Comparison of ENCODE assay signal across 19 cellular contexts in the genomic region with DNA sequence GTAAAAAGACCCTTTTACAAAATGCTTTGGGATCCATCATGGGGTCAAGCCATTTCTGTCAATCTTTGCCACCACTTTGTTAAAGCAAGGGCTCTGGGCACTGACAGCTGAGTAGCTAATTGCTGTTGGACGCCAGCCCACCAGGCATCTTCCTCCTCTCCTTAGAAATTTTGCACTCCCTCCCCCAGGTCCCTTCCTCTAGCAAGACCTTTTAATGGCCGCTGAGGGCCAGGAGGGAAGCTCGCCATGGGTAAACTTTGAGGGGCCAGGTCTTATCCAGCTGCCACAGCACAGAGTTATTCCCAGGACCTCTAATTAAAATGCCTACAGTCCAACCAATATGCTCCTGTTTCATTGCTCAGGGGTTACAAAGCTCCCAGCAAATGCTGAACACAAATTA. TPM values are rescaled to one million over a fixed set of nuclear protein-coding genes. Genes with fewer than 3 reads are reported as not detected.
DNase-seq lines count a peak whose midpoint lies in the region; ATAC-seq and TF ChIP-seq lines count a peak whose summit lies in the region.
"Had no signal": no experiment of that assay in that cellular context is flagged by ENCODE, and none has a peak within 500 bp of the region (broad histone marks: within the 10 kb centered on the region; RNA-seq: fewer than 3 reads in every experiment).

No MANE protein-coding gene starts in this region.

- H3K36me3 ChIP-seq in GM23338 (ENCODE audit: insufficient read depth) (no peaks in the 10 kb centered on the region), aorta (ENCODE audit: control insufficient read depth in 1 of 2, insufficient read depth in 2 of 2, low read length in 1 of 2) (no peaks in the 10 kb centered on the region)
- H3K36me3 ChIP-seq: Peyer's patch had no signal

- peaks cover 1% of the 10 kb centered on the region for H3K9me3 ChIP-seq in aorta (ENCODE audit: control insufficient read depth, low read length)
- H3K9me3 ChIP-seq: A549, Peyer's patch had no signal

- H3K27me3 Mint-ChIP-seq in activated CD8-positive, alpha-beta T cell treated with anti-CD3 and anti-CD28 coated beads, Interleukin-2, amount 10 ng/mL, durations not matched to agents 7 days and 5 days (ENCODE audit: low read depth) = no peaks in the 10 kb centered on the region
- no peaks in the 10 kb centered on the region for H3K27me3 Mint-ChIP-seq in activated CD8-positive, alpha-beta T cell treated with anti-CD3 and anti-CD28 coated beads for 36 hours
- peaks cover 2% of the 10 kb centered on the region for H3K27me3 Mint-ChIP-seq in GM23338 (ENCODE audit: insufficient read depth, low read depth, poor library complexity)
- H3K27me3 Mint-ChIP-seq: IgD-negative memory B cell had no signal

- no peak overlapping the region for H3K4me2 ChIP-seq in GM23338
- H3K4me2 ChIP-seq: A549 had no signal

- H3K27me3 ChIP-seq in GM23338 (ENCODE audit: insufficient read depth) (no peaks in the 10 kb centered on the region), aorta (ENCODE audit: control insufficient read depth in 1 of 2, insufficient read depth in 2 of 2, low read length in 1 of 2) (no peaks in the 10 kb centered on the region)
- H3K27me3 ChIP-seq: Peyer's patch had no signal

- intact Hi-C loops in activated CD8-positive, alpha-beta T cell treated with anti-CD3 and anti-CD28 coated beads for 36 hours (cut with micrococcal nuclease) = no loop called here
- intact Hi-C loops in aorta (cut with DNase I) = no loop called here

- peaks cover 25% of the 10 kb centered on the region for H3K4me1 Mint-ChIP-seq in activated CD8-positive, alpha-beta T cell treated with anti-CD3 and anti-CD28 coated beads, Interleukin-2, amount 10 ng/mL, durations not matched to agents 7 days and 5 days (ENCODE audit: low read depth)
- H3K4me1 Mint-ChIP-seq in activated CD8-positive, alpha-beta T cell treated with anti-CD3 and anti-CD28 coated beads for 36 hours (ENCODE audit: low read depth) = peaks cover 66% of the 10 kb centered on the region
- no peaks in the 10 kb centered on the region for H3K4me1 Mint-ChIP-seq in GM23338

- H3K9me3 Mint-ChIP-seq in activated CD8-positive, alpha-beta T cell treated with anti-CD3 and anti-CD28 coated beads, Interleukin-2, amount 10 ng/mL, durations not matched to agents 7 days and 5 days (ENCODE audit: insufficient read depth) = no peaks in the 10 kb centered on the region
- peaks cover 2% of the 10 kb centered on the region for H3K9me3 Mint-ChIP-seq in activated CD8-positive, alpha-beta T cell treated with anti-CD3 and anti-CD28 coated beads for 36 hours
- H3K9me3 Mint-ChIP-seq in GM23338 = peaks cover 3% of the 10 kb centered on the region
- H3K9me3 Mint-ChIP-seq: IgD-negative memory B cell had no signal

- H3K36me3 Mint-ChIP-seq in activated CD8-positive, alpha-beta T cell treated with anti-CD3 and anti-CD28 coated beads, Interleukin-2, amount 10 ng/mL, durations not matched to agents 7 days and 5 days (ENCODE audit: low read depth) = peaks cover 5% of the 10 kb centered on the region
- H3K36me3 Mint-ChIP-seq in activated CD8-positive, alpha-beta T cell treated with anti-CD3 and anti-CD28 coated beads for 36 hours (ENCODE audit: low read depth) = peaks cover 6% of the 10 kb centered on the region
- H3K36me3 Mint-ChIP-seq in GM23338 (ENCODE audit: low read depth) = peaks cover 3% of the 10 kb centered on the region

- H3K4me1 ChIP-seq in GM23338 (ENCODE audit: insufficient read depth) (no peaks in the 10 kb centered on the region), aorta (ENCODE audit: control insufficient read depth in 1 of 2, insufficient read depth in 2 of 2, low read length in 2 of 2) (no peaks in the 10 kb centered on the region)
- H3K4me1 ChIP-seq: A549, Peyer's patch had no signal

- no peaks in the 10 kb centered on the region for H4K20me1 ChIP-seq in GM23338 (replicated peaks; ENCODE audit: insufficient read depth)

- H3K4me3 ChIP-seq in GM23338 = no peak overlapping the region
- H3K4me3 ChIP-seq in aorta (ENCODE audit: low read length in 2 of 2) = no peak overlapping the region
- H3K4me3 ChIP-seq: A549, Peyer's patch had no signal

- H3K9me2 ChIP-seq in GM23338 (ENCODE audit: insufficient read depth) = no peaks in the 10 kb centered on the region

- 60 to 61% methylated on average over 3 of the region's 3 CpGs for WGBS in aorta, 2 donors

- no peaks in the 10 kb centered on the region for H3K79me2 ChIP-seq in GM23338 (replicated peaks; ENCODE audit: insufficient read depth)

- no peak overlapping the region for H3K27ac Mint-ChIP-seq in activated CD8-positive, alpha-beta T cell treated with anti-CD3 and anti-CD28 coated beads, Interleukin-2, amount 10 ng/mL, durations not matched to agents 7 days and 5 days
- H3K27ac Mint-ChIP-seq in activated CD8-positive, alpha-beta T cell treated with anti-CD3 and anti-CD28 coated beads for 36 hours = no peak overlapping the region
- no peak overlapping the region for H3K27ac Mint-ChIP-seq in GM23338

- H3K4me3 Mint-ChIP-seq in activated CD8-positive, alpha-beta T cell treated with anti-CD3 and anti-CD28 coated beads, Interleukin-2, amount 10 ng/mL, durations not matched to agents 7 days and 5 days = no peak overlapping the region
- H3K4me3 Mint-ChIP-seq in activated CD8-positive, alpha-beta T cell treated with anti-CD3 and anti-CD28 coated beads for 36 hours = no peak overlapping the region
- no peak overlapping the region for H3K4me3 Mint-ChIP-seq in GM23338
- H3K4me3 Mint-ChIP-seq: IgD-negative memory B cell had no signal

- H3K27ac ChIP-seq in GM23338 (ENCODE audit: low read depth) (no peak overlapping the region), aorta (ENCODE audit: low read depth in 1 of 2, low read length in 2 of 2) (no peak overlapping the region)
- H3K27ac ChIP-seq: A549, HL-60, Peyer's patch had no signal

- H2AFZ ChIP-seq in GM23338 = peak overlapping the region; percentile 78; the same call in 1 of the 2 replicates

- ATAC-seq in activated CD8-positive, alpha-beta T cell treated with anti-CD3 and anti-CD28 coated beads, Interleukin-2, amount 10 ng/mL, durations not matched to agents 7 days and 5 days = no peak
- no peak for ATAC-seq in activated CD8-positive, alpha-beta T cell treated with anti-CD3 and anti-CD28 coated beads for 36 hours
- ATAC-seq in GM23338 = no peak
- no peak for ATAC-seq in HG03439 (IDR thresholded peaks at IDR 0.05; ENCODE audit: unreplicated experiment)
- no peak for ATAC-seq in aorta (ENCODE audit: low FRiP score)
- ATAC-seq: A549, Right ventricle myocardium inferior had no signal

- peak; percentile 7 for DNase-seq in activated CD8-positive, alpha-beta T cell treated with anti-CD3 and anti-CD28 coated beads, Interleukin-2, amount 10 ng/mL, durations not matched to agents 7 days and 5 days
- DNase-seq in activated CD8-positive, alpha-beta T cell treated with anti-CD3 and anti-CD28 coated beads for 36 hours = no peak
- DNase-seq in GM23338 (ENCODE audit: low spot score) (no peak), islet precursor cell (peak; percentile 26), retina (peak; percentile 57), aorta (no peak)
- DNase-seq: C1 segment of cervical spinal cord, H7, Kasumi-1, MM.1S, NCI-H1092 treated with DMSO at 0.1 percent for 48 hours, NCI-H2171 treated with DMSO at 0.1 percent for 48 hours, NCI-H510A treated with DMSO at 0.1 percent for 48 hours, Peyer's patch had no signal

- H3F3A ChIP-seq in GM23338 (replicated peaks; ENCODE audit: low read depth) = no peaks in the 10 kb centered on the region

- POLR2A ChIA-PET in activated CD8-positive, alpha-beta T cell treated with anti-CD3 and anti-CD28 coated beads, Interleukin-2, amount 10 ng/mL, durations not matched to agents 7 days and 5 days (lab: Charles Lee) = interaction anchor here (1.2 kb wide), 1 partner anchor 11 kb away, joined by 3 read pairs; no protein-coding TSS in a partner anchor
- POLR2A ChIA-PET in activated CD8-positive, alpha-beta T cell treated with anti-CD3 and anti-CD28 coated beads for 36 hours (lab: Charles Lee) = interaction anchor here (4.2 kb wide), 1 partner anchor 14 kb away, joined by 43 read pairs; the partner anchor contains the start of gene SCML4

- TF ChIP-seq CTCF in activated CD8-positive, alpha-beta T cell treated with anti-CD3 and anti-CD28 coated beads for 36 hours (IDR thresholded peaks at IDR 0.05) = no peak
- no peak for TF ChIP-seq CTCF in GM23338 (conservative IDR thresholded peaks at IDR 0.05; ENCODE audit: low read depth in 2 of 2)

- CTCF ChIA-PET in activated CD8-positive, alpha-beta T cell treated with anti-CD3 and anti-CD28 coated beads, Interleukin-2, amount 10 ng/mL, durations not matched to agents 7 days and 5 days (lab: Charles Lee) = interaction anchor here (0.7 to 1.7 kb wide), 3 partner anchors 41 to 102 kb away, joined by 3 to 4 read pairs (median 4); no protein-coding TSS in a partner anchor
- CTCF ChIA-PET in activated CD8-positive, alpha-beta T cell treated with anti-CD3 and anti-CD28 coated beads for 36 hours (lab: Charles Lee) = interaction anchor here (0.9 to 4.0 kb wide), 4 partner anchors 17 to 41 kb away, joined by 3 to 27 read pairs (median 6); partner anchors contain the start of gene SCML4

RNA-seq across cellular contexts. Expression of gene SCML4, which starts 16.9 kb away (rescaled TPM):
- total RNA-seq in activated CD8-positive, alpha-beta T cell treated with anti-CD3 and anti-CD28 coated beads, Interleukin-2, amount 10 ng/mL, durations not matched to agents 7 days and 5 days = 10 to 100 TPM; 27.4 to 31.8 TPM
- 10 to 100 TPM; 14.8 to 17.9 TPM for total RNA-seq in activated CD8-positive, alpha-beta T cell treated with anti-CD3 and anti-CD28 coated beads for 36 hours
- not detected in 2 replicates for total RNA-seq in GM23338 (2014; rRNA removed; shearing (Covaris generic))
- not detected in 2 replicates for polyA plus RNA-seq in GM23338 (2016; fragmentation: Nextera tagmentation; extraction: Ambion mirVana)
- 1 to 10 TPM in 1 of 2 donors, under 1 TPM in 1; 0.45 to 1.3 TPM for total RNA-seq in aorta
- 1 to 10 TPM in 1 of 2 donors, not detected in 1; 1.6 TPM for polyA plus RNA-seq in aorta
- total RNA-seq: H7 had no signal
- polyA plus RNA-seq: A549 had no signal

Comparison
In these comparisons a context has a peak if more than half of its experiments do, and no peak if none do; other contexts are left out.
1. DNase-seq: peak in activated CD8-positive, alpha-beta T cell treated with anti-CD3 and anti-CD28 coated beads, Interleukin-2, amount 10 ng/mL, durations not matched to agents 7 days and 5 days (single experiment), islet precursor cell (single experiment) and retina (single experiment); none in activated CD8-positive, alpha-beta T cell treated with anti-CD3 and anti-CD28 coated beads for 36 hours (single experiment), GM23338 (single experiment) and aorta (0 of 2).
2. RNA of gene SCML4, which starts 16.9 kb away (total RNA-seq): 27.4 to 31.8 TPM in activated CD8-positive, alpha-beta T cell treated with anti-CD3 and anti-CD28 coated beads, Interleukin-2, amount 10 ng/mL, durations not matched to agents 7 days and 5 days and 14.8 to 17.9 TPM in activated CD8-positive, alpha-beta T cell treated with anti-CD3 and anti-CD28 coated beads for 36 hours; 0.45 to 1.3 TPM in aorta and not detected in GM23338; every median in the first group is over 4 times any median in the second.